17 cellular contexts compared by ENCODE assay signal in genomic region chr14:22477569-22478194, GRCh38.
DNase-seq lines count a peak whose midpoint lies in the region; ATAC-seq and TF ChIP-seq lines count a peak whose summit lies in the region.
"Had no signal": no experiment of that assay in that cellular context is flagged by ENCODE, and none has a peak within 500 bp of the region (broad histone marks: within the 10 kb centered on the region; RNA-seq: fewer than 3 reads in every experiment).

No MANE protein-coding gene starts in this region.

- H3K4me3 ChIP-seq in Loucy (ENCODE audit: low read length, poor library complexity, severe bottlenecking) (peak overlapping the region; percentile 77), subcutaneous abdominal adipose tissue (ENCODE audit: low read depth in 1 of 5, low read length in 5 of 5) (no peak overlapping the region), PC-3 (ENCODE audit: low read length) (no peak overlapping the region)
- H3K4me3 ChIP-seq: breast epithelium, esophagus squamous epithelium, lower lobe of right lung, MG63 had no signal

- H3F3A ChIP-seq in Loucy (ENCODE audit: low read depth) (no peaks in the 10 kb centered on the region), PC-3 (ENCODE audit: low read length, unreplicated experiment) (no peaks in the 10 kb centered on the region)

- peak overlapping the region; percentile 98 for H3K9ac ChIP-seq in Loucy (ENCODE audit: low read depth, low read length, poor library complexity, severe bottlenecking)
- no peak overlapping the region for H3K9ac ChIP-seq in subcutaneous abdominal adipose tissue (ENCODE audit: low read length in 5 of 5)
- H3K9ac ChIP-seq in PC-3 (ENCODE audit: low read length): no peak overlapping the region

- POLR2A ChIA-PET in activated naive CD8-positive, alpha-beta T cell treated with anti-CD3 and anti-CD28 coated beads, Interleukin-2, amount 10 ng/mL, durations not matched to agents 7 days and 5 days (lab: Charles Lee): no interaction called here
- POLR2A ChIA-PET in PC-3 (lab: Charles Lee; ENCODE audit: unreplicated experiment): no interaction called here

- no peaks in the 10 kb centered on the region for H3K27me3 ChIP-seq in Loucy (ENCODE audit: insufficient read depth, low read length, poor library complexity, severe bottlenecking)
- H3K27me3 ChIP-seq in subcutaneous abdominal adipose tissue (ENCODE audit: control insufficient read depth in 5 of 5, insufficient read depth in 4 of 5, low read length in 5 of 5): no peaks in the 10 kb centered on the region
- no peaks in the 10 kb centered on the region for H3K27me3 ChIP-seq in PC-3 (ENCODE audit: low read length)
- H3K27me3 ChIP-seq: breast epithelium had no signal

- H3K36me3 ChIP-seq in Loucy (ENCODE audit: insufficient read depth, low read length) (peaks cover 25% of the 10 kb centered on the region), subcutaneous abdominal adipose tissue (ENCODE audit: control insufficient read depth in 5 of 5, insufficient read depth in 5 of 5, low read length in 5 of 5) (no peaks in the 10 kb centered on the region), PC-3 (ENCODE audit: low read depth, low read length) (no peaks in the 10 kb centered on the region)
- H3K36me3 ChIP-seq: breast epithelium, esophagus squamous epithelium, lower lobe of right lung, MG63 had no signal

- H3K9me2 ChIP-seq in Loucy (replicated peaks; ENCODE audit: low read depth, low read length) (no peaks in the 10 kb centered on the region), PC-3 (replicated peaks; ENCODE audit: low read length) (no peaks in the 10 kb centered on the region)

- no peaks in the 10 kb centered on the region for H3K9me3 Mint-ChIP-seq in activated T-cell treated with anti-CD3 and anti-CD28 coated beads, Interleukin-2, amount 50 U/mL, for 4 hours
- H3K9me3 Mint-ChIP-seq in activated naive CD8-positive, alpha-beta T cell treated with anti-CD3 and anti-CD28 coated beads, Interleukin-2, amount 10 ng/mL, durations not matched to agents 7 days and 5 days: no peaks in the 10 kb centered on the region

- no peak for DNase-seq in activated T-cell treated with anti-CD3 and anti-CD28 coated beads, Interleukin-2, amount 50 U/mL, for 4 hours
- DNase-seq in activated T-cell treated with anti-CD3 and anti-CD28 coated beads for 4 hours (no peak), glomerular visceral epithelial cell (ENCODE audit: extremely low spot score) (no peak), PC-3 (no peak)
- no peak for DNase-seq in activated naive CD8-positive, alpha-beta T cell treated with anti-CD3 and anti-CD28 coated beads, Interleukin-2, amount 10 ng/mL, durations not matched to agents 7 days and 5 days
- no peak for DNase-seq in NK-92 treated with Interleukin-12 subunit alpha and Interleukin-12 subunit beta, amount 100 ng/mL, for 24 hours (lab: John Stamatoyannopoulos, UW)
- DNase-seq: esophagus squamous epithelium; H7; head of caudate nucleus; lower lobe of right lung; MG63; NCI-H2081; NCI-H69; stimulated activated naive CD4-positive, alpha-beta T cell treated with Interleukin-2 at 50 U/mL for 16 hours had no signal

- ATAC-seq in activated T-cell treated with anti-CD3 and anti-CD28 coated beads, Interleukin-2, amount 50 U/mL, for 4 hours: no peak
- no peak for ATAC-seq in activated naive CD8-positive, alpha-beta T cell treated with anti-CD3 and anti-CD28 coated beads, Interleukin-2, amount 10 ng/mL, durations not matched to agents 7 days and 5 days (ENCODE audit: low read depth)
- ATAC-seq in PC-3: no peak
- ATAC-seq: lower lobe of right lung had no signal

- H3K27ac Mint-ChIP-seq in activated naive CD8-positive, alpha-beta T cell treated with anti-CD3 and anti-CD28 coated beads, Interleukin-2, amount 10 ng/mL, durations not matched to agents 7 days and 5 days: peak overlapping the region; percentile 34

- H4K20me1 ChIP-seq in Loucy (ENCODE audit: insufficient read depth, low read length, poor library complexity, severe bottlenecking): no peaks in the 10 kb centered on the region
- H4K20me1 ChIP-seq in PC-3 (ENCODE audit: low read length): no peaks in the 10 kb centered on the region

- H3K27ac ChIP-seq in subcutaneous abdominal adipose tissue (ENCODE audit: low read depth, low read length) (peak overlapping the region; percentile 26), PC-3 (ENCODE audit: low read length) (no peak overlapping the region)
- H3K27ac ChIP-seq: lower lobe of right lung had no signal

- peaks cover 11% of the 10 kb centered on the region for H3K4me1 Mint-ChIP-seq in activated T-cell treated with anti-CD3 and anti-CD28 coated beads, Interleukin-2, amount 50 U/mL, for 4 hours (ENCODE audit: low read depth)
- H3K4me1 Mint-ChIP-seq in activated naive CD8-positive, alpha-beta T cell treated with anti-CD3 and anti-CD28 coated beads, Interleukin-2, amount 10 ng/mL, durations not matched to agents 7 days and 5 days: no peaks in the 10 kb centered on the region

- H2AFZ ChIP-seq in Loucy (ENCODE audit: low read length) (no peak overlapping the region), PC-3 (ENCODE audit: low read length) (no peak overlapping the region)

- peak overlapping the region; percentile 93 for H3K4me2 ChIP-seq in Loucy (ENCODE audit: low read depth, low read length, poor library complexity, severe bottlenecking)
- no peak overlapping the region for H3K4me2 ChIP-seq in PC-3 (ENCODE audit: low read length)

- no TSS peak for BruUV-seq in PC-3 (replicated peaks; lab: Mats Ljungman, UMichigan)

- CTCF ChIA-PET in PC-3 (lab: Charles Lee): no interaction called here

- no peaks in the 10 kb centered on the region for H3K9me3 ChIP-seq in Loucy (ENCODE audit: insufficient read depth, low read depth, low read length)
- no peaks in the 10 kb centered on the region for H3K9me3 ChIP-seq in subcutaneous abdominal adipose tissue (ENCODE audit: control insufficient read depth in 5 of 5, low read length in 5 of 5)
- H3K9me3 ChIP-seq in PC-3 (ENCODE audit: low read length): no peaks in the 10 kb centered on the region
- H3K9me3 ChIP-seq: breast epithelium, esophagus squamous epithelium, lower lobe of right lung, MG63 had no signal

- peaks cover 1% of the 10 kb centered on the region for H3K36me3 Mint-ChIP-seq in activated T-cell treated with anti-CD3 and anti-CD28 coated beads, Interleukin-2, amount 50 U/mL, for 4 hours (ENCODE audit: insufficient read depth)
- H3K36me3 Mint-ChIP-seq in activated naive CD8-positive, alpha-beta T cell treated with anti-CD3 and anti-CD28 coated beads, Interleukin-2, amount 10 ng/mL, durations not matched to agents 7 days and 5 days: no peaks in the 10 kb centered on the region

- H3K79me2 ChIP-seq in Loucy (ENCODE audit: insufficient read depth, low read length) (peaks cover 98% of the 10 kb centered on the region), PC-3 (ENCODE audit: low read length) (no peaks in the 10 kb centered on the region)

- intact Hi-C loops in PC-3 (cut with micrococcal nuclease): loop anchor here (10.0 kb wide), 1 partner anchor 77 kb away; no protein-coding TSS in a partner anchor

- no peaks in the 10 kb centered on the region for H3K27me3 Mint-ChIP-seq in activated T-cell treated with anti-CD3 and anti-CD28 coated beads, Interleukin-2, amount 50 U/mL, for 4 hours (ENCODE audit: low read depth)
- H3K27me3 Mint-ChIP-seq in activated naive CD8-positive, alpha-beta T cell treated with anti-CD3 and anti-CD28 coated beads, Interleukin-2, amount 10 ng/mL, durations not matched to agents 7 days and 5 days: no peaks in the 10 kb centered on the region

- H3K4me1 ChIP-seq in Loucy (ENCODE audit: insufficient read depth, low read length, poor library complexity, severe bottlenecking) (peaks cover 95% of the 10 kb centered on the region), subcutaneous abdominal adipose tissue (ENCODE audit: control insufficient read depth in 5 of 5, insufficient read depth in 5 of 5, low read length in 5 of 5) (peaks cover 15 to 83% (median 50%) of the 10 kb centered on the region in 5 donors), PC-3 (ENCODE audit: insufficient read depth, low read length) (peaks cover 18% of the 10 kb centered on the region)

- peak overlapping the region; percentile 61 for H3K4me3 Mint-ChIP-seq in activated T-cell treated with anti-CD3 and anti-CD28 coated beads, Interleukin-2, amount 50 U/mL, for 4 hours
- H3K4me3 Mint-ChIP-seq in activated naive CD8-positive, alpha-beta T cell treated with anti-CD3 and anti-CD28 coated beads, Interleukin-2, amount 10 ng/mL, durations not matched to agents 7 days and 5 days: no peak overlapping the region

- no peak for TF ChIP-seq CTCF in Loucy (conservative IDR thresholded peaks at IDR 0.05; ENCODE audit: low read length)
- no peak for TF ChIP-seq CTCF in PC-3 (conservative IDR thresholded peaks at IDR 0.05; ENCODE audit: low read depth, low read length)
